25 cellular contexts compared by ENCODE assay signal in genomic region chr1:179327679-179328078, GRCh38. TPM values are rescaled to one million over a fixed set of nuclear protein-coding genes. Genes with fewer than 3 reads are reported as not detected.
DNase-seq lines count a peak whose midpoint lies in the region; ATAC-seq lines count a peak whose summit lies in the region.
"Had no signal": no experiment of that assay in that cellular context is flagged by ENCODE, and none has a peak within 500 bp of the region (broad histone marks: within the 10 kb centered on the region; RNA-seq: fewer than 3 reads in every experiment).

No MANE protein-coding gene starts in this region.

- in situ Hi-C loops in KBM-7 (cut with MboI; ENCODE audit: low pct_unique_long_range_greater_than_20kb, low sequenced_read_pairs): no loop called here
- in situ Hi-C loops in G401 (cut with HindIII; ENCODE audit: low sequenced_read_pairs): no loop called here

- peak; percentile 21 for DNase-seq in KBM-7
- DNase-seq in OCI-M1 (lab: John Stamatoyannopoulos, UW): peak; percentile 70
- DNase-seq in fibroblast of gingiva (ENCODE audit: low read depth): peak; percentile 5
- peak; percentile 48 for DNase-seq in pons (ENCODE audit: low spot score)
- no peak for DNase-seq in G401 (ENCODE audit: low spot score)
- no peak for DNase-seq in NCI-H1417 treated with DMSO at 0.1 percent for 48 hours (lab: John Stamatoyannopoulos, UW)
- DNase-seq: activated CD8-positive, alpha-beta memory T cell treated with anti-CD3 and anti-CD28 coated beads for 24 hours; activated naive CD4-positive, alpha-beta T cell treated with anti-CD3 and anti-CD28 coated beads, Interleukin-2, amount 10 ng/mL, durations not matched to agents 7 days and 5 days; activated T-cell treated with anti-CD3 and anti-CD28 coated beads, Interleukin-2, amount 50 U/mL, for 4 hours; CD8-positive, alpha-beta memory T cell; DMS79; effector memory CD4-positive, alpha-beta T cell; head of caudate nucleus; NCI-H187 treated with DMSO at 0.1 percent for 48 hours; NCI-H2227 treated with DMSO at 0.1 percent for 48 hours; SK-N-SH; stimulated activated CD4-positive, alpha-beta T cell treated with anti-CD3 and anti-CD28 coated beads, Interleukin-2, amount 100 ng/mL, for 24 hours; stimulated activated naive B cell treated with anti-CD40 and anti-IgM and Interleukin-4, amounts not matched to agents 10 μg/mL and 1 μg/mL and 100 μg/mL, for 72 hours; T1000 had no signal

- ATAC-seq in HG02588 (IDR thresholded peaks at IDR 0.05; ENCODE audit: unreplicated experiment): no peak
- ATAC-seq: activated CD4-positive, CD25-positive, alpha-beta regulatory T cell treated with anti-CD3 and anti-CD28 coated beads, Interleukin-2, amount 50 U/mL, for 24 hours; activated T-cell treated with anti-CD3 and anti-CD28 coated beads, Interleukin-2, amount 50 U/mL, for 4 hours; esophagus mucosa; stimulated activated naive B cell treated with anti-CD40 and anti-IgM and Interleukin-4, amounts not matched to agents 10 μg/mL and 1 μg/mL and 100 μg/mL, for 72 hours had no signal

RNA-seq across cellular contexts. Expression of gene SOAT1, which starts 34.1 kb away (rescaled TPM):
- total RNA-seq in G401 (2014; rRNA removed; shearing (Covaris generic)): 19.8 and 41.8 TPM in 2 replicates

RNA-seq across cellular contexts. Expression of gene AXDND1, which starts 38.1 kb away (rescaled TPM):
- total RNA-seq in G401 (2014; rRNA removed; shearing (Covaris generic)): 3.6 TPM in 1 of 2 replicates, not detected in the other
- total RNA-seq: esophagus mucosa, H4, RPMI7951, thoracic aorta had no signal

Comparison
In these comparisons a context has a peak if more than half of its experiments do, and no peak if none do; other contexts are left out.
1. DNase-seq: peak in KBM-7 (single experiment), OCI-M1 (single experiment), fibroblast of gingiva (single experiment) and pons (single experiment); none in G401 (single experiment) and NCI-H1417 treated with DMSO at 0.1 percent for 48 hours (single experiment).